In the genomic region with DNA sequence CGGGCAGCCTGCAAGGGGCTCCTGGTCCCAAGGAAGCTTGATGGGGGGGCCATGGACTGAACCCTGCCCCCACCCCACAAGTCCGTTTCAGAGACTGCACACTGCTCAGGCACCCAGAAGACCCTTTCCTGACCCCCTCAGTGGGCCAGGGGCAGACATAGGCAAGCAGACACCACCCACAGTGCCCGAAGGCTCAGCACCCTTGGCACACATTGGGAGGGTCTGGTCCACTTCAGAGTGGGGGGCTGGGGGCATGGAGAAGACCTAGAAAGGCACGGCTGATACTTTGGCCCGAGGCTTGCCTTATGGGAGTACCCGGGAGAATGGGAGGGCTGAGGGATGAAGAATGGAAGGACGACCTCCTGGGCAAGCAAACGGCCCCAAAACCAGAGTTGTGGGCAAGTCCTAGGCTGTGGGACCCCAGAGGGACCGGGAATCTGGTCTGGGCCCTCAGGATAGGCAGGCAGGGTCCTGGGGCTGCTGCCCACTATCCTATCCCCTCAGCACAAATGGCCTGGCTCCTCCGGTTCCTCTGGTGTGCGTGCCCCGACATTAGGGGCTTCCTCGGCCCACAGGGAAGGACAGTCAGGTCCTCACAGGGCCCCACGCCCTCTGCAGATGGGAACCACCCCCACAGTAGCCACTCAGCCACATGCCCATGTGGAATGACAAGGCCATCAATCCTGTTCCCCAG, we compare ENCODE assay signal across 1 cellular context.
TF ChIP-seq lines count a peak whose summit lies in the region.

No MANE protein-coding gene starts in this region.

TF ChIP-seq in HepG2, 621 proteins besides CTCF, POLR2A, EP300 and RAD21:
- no peak for TF ChIP-seq ATRX (CRISPR knock-in tag; IDR thresholded peaks at IDR 0.05; ENCODE audit: borderline replicate concordance)
